28 cellular contexts compared by ENCODE assay signal in the genomic region with DNA sequence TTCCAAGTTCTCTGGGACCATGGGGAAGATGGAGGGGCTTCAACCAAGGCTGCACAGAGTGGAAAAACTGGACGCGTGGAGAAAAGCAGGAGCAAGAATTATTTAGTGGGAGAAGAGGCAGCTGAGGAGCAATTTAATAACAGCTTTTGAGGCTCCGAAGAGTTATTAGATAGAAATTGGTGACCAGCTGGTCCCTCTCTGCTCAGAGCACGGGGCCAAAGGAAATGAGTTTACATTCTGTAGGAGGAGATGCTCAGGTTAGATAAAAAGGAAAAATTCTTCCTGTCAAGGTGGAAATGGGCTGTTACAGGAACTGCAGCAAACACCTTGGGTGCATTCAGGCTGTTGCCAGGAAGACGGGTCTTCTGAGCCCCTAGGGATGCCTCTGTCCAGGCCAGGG.
"Had no signal": no experiment of that assay in that cellular context is flagged by ENCODE, and none has a peak within 500 bp of the region (broad histone marks: within the 10 kb centered on the region; RNA-seq: fewer than 3 reads in every experiment).

No MANE protein-coding gene starts in this region.

- H3K9me3 ChIP-seq: ascending aorta had no signal

- H3K27me3 ChIP-seq: ascending aorta, breast epithelium had no signal

- H3K4me1 ChIP-seq: ascending aorta, breast epithelium had no signal

- H3K27ac ChIP-seq: ascending aorta, breast epithelium, RWPE1, WERI-Rb-1 had no signal

- H3K4me3 ChIP-seq: ascending aorta, breast epithelium had no signal

- H3K36me3 ChIP-seq: ascending aorta, breast epithelium, WERI-Rb-1 had no signal

- DNase-seq: activated CD4-positive, alpha-beta T cell treated with anti-CD3 and anti-CD28 coated beads for 1 hour; activated CD4-positive, alpha-beta T cell treated with anti-CD3 and anti-CD28 coated beads, Interleukin-2, amount 10 ng/mL, durations not matched to agents 7 days and 5 days; activated CD4-positive, alpha-beta T cell treated with anti-CD3 and anti-CD28 coated beads, Interleukin-2, amount 50 U/mL, for 48 hours; activated CD4-positive, CD25-positive, alpha-beta regulatory T cell; activated CD8-positive, alpha-beta T cell treated with anti-CD3 and anti-CD28 coated beads, Interleukin-2, amount 10 ng/mL, durations not matched to agents 7 days and 5 days; activated gamma-delta T cell; activated naive CD4-positive, alpha-beta T cell treated with Interleukin-2 at 50 U/mL for 16 hours; activated naive CD8-positive, alpha-beta T cell treated with anti-CD3 and anti-CD28 coated beads, Interleukin-2, amount 10 ng/mL, durations not matched to agents 7 days and 5 days; activated T-cell treated with anti-CD3 and anti-CD28 coated beads, Interleukin-2, amount 50 U/mL, for 24 hours; amygdala; NCI-H1105; NCI-H1417 treated with DMSO at 0.1 percent for 48 hours; NCI-H187 treated with DMSO at 0.1 percent for 48 hours; NCI-H2081; NCI-H2171 treated with DMSO at 0.1 percent for 48 hours; NCI-H345; NCI-H524 treated with DMSO at 0.1 percent for 48 hours; NCI-H748 treated with DMSO at 0.1 percent for 48 hours; NK-92 treated with Interleukin-12 subunit alpha and Interleukin-12 subunit beta, amount 100 ng/mL, for 24 hours; PC-3; SIG-M5; T-cell; T-helper 2 cell; T-helper 9 cell had no signal
